In genomic region chr9:15244001-15244441, GRCh38 we compare ENCODE assay signal across 19 cellular contexts.
A peak's percentile ranks its signal among the peaks of the same experiment; 100 is the strongest.
DNase-seq lines count a peak whose midpoint lies in the region; ATAC-seq and TF ChIP-seq lines count a peak whose summit lies in the region.
"Had no signal": no experiment of that assay in that cellular context is flagged by ENCODE, and none has a peak within 500 bp of the region (broad histone marks: within the 10 kb centered on the region; RNA-seq: fewer than 3 reads in every experiment).

No MANE protein-coding gene starts in this region.

- peaks cover 18 to 46% (median 36%) of the 10 kb centered on the region in 3 donors for H3K36me3 Mint-ChIP-seq in naive thymus-derived CD8-positive, alpha-beta T cell
- H3K36me3 Mint-ChIP-seq in progenitor cell of endocrine pancreas (ENCODE audit: insufficient read depth), result no peaks in the 10 kb centered on the region

- CTCF ChIA-PET in SK-N-SH (lab: Yijun Ruan, JAX), result no interaction called here

- no peak overlapping the region for H3K4me3 Mint-ChIP-seq in naive thymus-derived CD8-positive, alpha-beta T cell
- H3K4me3 Mint-ChIP-seq in progenitor cell of endocrine pancreas (ENCODE audit: low read depth), result no peak overlapping the region
- H3K4me3 Mint-ChIP-seq: activated CD8-positive, alpha-beta memory T cell treated with anti-CD3 and anti-CD28 coated beads, Interleukin-2, amount 10 ng/mL, durations not matched to agents 7 days and 5 days; central memory CD8-positive, alpha-beta T cell had no signal

- H3K27me3 ChIP-seq in SK-N-SH (ENCODE audit: insufficient read depth), result no peaks in the 10 kb centered on the region

- peaks cover 0 to 20% (median 6%) of the 10 kb centered on the region in 9 donors for H3K9me3 Mint-ChIP-seq in naive thymus-derived CD8-positive, alpha-beta T cell
- no peaks in the 10 kb centered on the region for H3K9me3 Mint-ChIP-seq in progenitor cell of endocrine pancreas (ENCODE audit: low read depth)

- peaks cover 3 to 5% of the 10 kb centered on the region in 2 experiments; a peak in 2 of 4 replicates for H3K4me1 ChIP-seq in SK-N-SH (ENCODE audit: control insufficient read depth in 1 of 2, insufficient read depth in 2 of 2, low read depth in 1 of 2, low read length in 1 of 2)

- H3K27me3 Mint-ChIP-seq in naive thymus-derived CD8-positive, alpha-beta T cell, result no peaks in the 10 kb centered on the region
- H3K27me3 Mint-ChIP-seq in progenitor cell of endocrine pancreas, result no peaks in the 10 kb centered on the region
- H3K27me3 Mint-ChIP-seq: activated CD8-positive, alpha-beta memory T cell treated with anti-CD3 and anti-CD28 coated beads, Interleukin-2, amount 10 ng/mL, durations not matched to agents 7 days and 5 days; central memory CD8-positive, alpha-beta T cell had no signal

- TF ChIP-seq EP300 in SK-N-SH (IDR thresholded peaks at IDR 0.05; ENCODE audit: borderline replicate concordance in 1 of 2, low read depth in 1 of 2, low read length in 1 of 2), result no peak

- no peaks in the 10 kb centered on the region for H3K9me3 ChIP-seq in SK-N-SH
- H3K9me3 ChIP-seq: mucosa of descending colon had no signal

- H3K27ac Mint-ChIP-seq in naive thymus-derived CD8-positive, alpha-beta T cell, result peak overlapping the region in 7 of 10 donors; percentile 11 to 72 (median 54)
- no peak overlapping the region for H3K27ac Mint-ChIP-seq in progenitor cell of endocrine pancreas
- H3K27ac Mint-ChIP-seq: activated CD8-positive, alpha-beta memory T cell treated with anti-CD3 and anti-CD28 coated beads, Interleukin-2, amount 10 ng/mL, durations not matched to agents 7 days and 5 days had no signal

- peak; percentile 85 for ATAC-seq in SK-N-SH treated with all-trans-retinoic acid at 6 μM for 48 hours
- no peak for ATAC-seq in naive thymus-derived CD8-positive, alpha-beta T cell
- no peak for ATAC-seq in GM21423 (IDR thresholded peaks at IDR 0.05; ENCODE audit: unreplicated experiment)
- ATAC-seq: activated CD8-positive, alpha-beta memory T cell treated with anti-CD3 and anti-CD28 coated beads, Interleukin-2, amount 10 ng/mL, durations not matched to agents 7 days and 5 days; mucosa of descending colon; PC-3 had no signal

- no peaks in the 10 kb centered on the region for H3K79me2 ChIP-seq in SK-N-SH (ENCODE audit: insufficient read depth)

- H4K20me1 ChIP-seq in SK-N-SH (ENCODE audit: insufficient read depth), result no peaks in the 10 kb centered on the region

- H3K4me1 Mint-ChIP-seq in naive thymus-derived CD8-positive, alpha-beta T cell, result peaks cover 15 to 51% (median 50%) of the 10 kb centered on the region in 4 donors
- H3K4me1 Mint-ChIP-seq in progenitor cell of endocrine pancreas (ENCODE audit: low read depth), result no peaks in the 10 kb centered on the region

- H2AFZ ChIP-seq in SK-N-SH (ENCODE audit: low read depth), result no peak overlapping the region

- DNase-seq in SK-N-SH (no peak), epithelial cell of esophagus (ENCODE audit: low read depth) (peak; percentile 36), T1000 (lab: John Stamatoyannopoulos, UW) (no peak), progenitor cell of endocrine pancreas (ENCODE audit: low spot score, unreplicated experiment) (no peak), SW 1271 (lab: John Stamatoyannopoulos, UW) (no peak)
- DNase-seq in naive thymus-derived CD8-positive, alpha-beta T cell, result no peak
- DNase-seq: activated CD8-positive, alpha-beta memory T cell treated with anti-CD3 and anti-CD28 coated beads, Interleukin-2, amount 10 ng/mL, durations not matched to agents 7 days and 5 days; COR-L47; H7; KBM-7; mucosa of descending colon; NCI-H1436 treated with DMSO at 0.1 percent for 48 hours; NCI-H510A; PC-3; stimulated activated CD4-positive, alpha-beta T cell treated with anti-CD3 and anti-CD28 coated beads, Interleukin-2, amount 100 ng/mL, for 24 hours had no signal

- 95% methylated on average over 4 of the region's 4 CpGs for WGBS in SK-N-SH (ENCODE audit: low lambda C conversion rate)

- H3K9me2 ChIP-seq in SK-N-SH, result no peaks in the 10 kb centered on the region

- TF ChIP-seq RAD21 in SK-N-SH (IDR thresholded peaks at IDR 0.05; ENCODE audit: low read length), result no peak

- no peaks in the 10 kb centered on the region for H3F3A ChIP-seq in SK-N-SH (replicated peaks; ENCODE audit: insufficient read depth)

- POLR2A ChIA-PET in SK-N-SH (lab: Yijun Ruan, JAX), result no interaction called here
- POLR2A ChIA-PET in naive thymus-derived CD8-positive, alpha-beta T cell (lab: Charles Lee), result no interaction called here

- H3K27ac ChIP-seq in SK-N-SH (ENCODE audit: low read depth in 2 of 2, low read length in 1 of 2), result peak overlapping the region in 1 of 2 experiments; percentile 25; a peak in 1 of 4 replicates
- H3K27ac ChIP-seq: 22Rv1 had no signal

- no peaks in the 10 kb centered on the region for H3K36me3 ChIP-seq in SK-N-SH (replicated peaks in 1 of 2; ENCODE audit: control insufficient read depth in 1 of 2, insufficient read depth in 2 of 2, low read length in 1 of 2)

- H3K4me2 ChIP-seq in SK-N-SH, result no peak overlapping the region

- TF ChIP-seq CTCF in SK-N-SH (IDR thresholded peaks at IDR 0.05) (no peak), epithelial cell of esophagus (IDR thresholded peaks at IDR 0.05; ENCODE audit: insufficient read depth, low read depth, low read length, missing control alignments) (no peak), progenitor cell of endocrine pancreas (IDR thresholded peaks at IDR 0.05; ENCODE audit: unreplicated experiment) (no peak)

- no peak overlapping the region for H3K9ac ChIP-seq in SK-N-SH

- H3K4me3 ChIP-seq in SK-N-SH (ENCODE audit: low read depth in 2 of 2, low read length in 1 of 2) (no peak overlapping the region), epithelial cell of esophagus (ENCODE audit: low read length) (no peak overlapping the region)
- H3K4me3 ChIP-seq: mucosa of descending colon had no signal

TF ChIP-seq in SK-N-SH treated with all-trans-retinoic acid at 6 μM for 48 hours, 23 proteins besides CTCF, POLR2A, EP300 and RAD21:
- TF ChIP-seq CREB5 (CRISPR knock-in tag; IDR thresholded peaks at IDR 0.05; ENCODE audit: low read depth) (no peak), ISL1 (CRISPR knock-in tag; IDR thresholded peaks at IDR 0.05) (0 out of 2 replicates have a peak, but pooled peaks have one; percentile 9), ZNF565 (CRISPR knock-in tag; conservative IDR thresholded peaks at IDR 0.05; ENCODE audit: low read depth) (no peak), OSR1 (CRISPR knock-in tag; IDR thresholded peaks at IDR 0.05) (no peak)

TF ChIP-seq in SK-N-SH, 30 proteins besides CTCF, POLR2A, EP300 and RAD21 (continues in another document):
- TF ChIP-seq MXI1 (IDR thresholded peaks at IDR 0.05; ENCODE audit: low read depth, low read length), result no peak
- TF ChIP-seq JUND (IDR thresholded peaks at IDR 0.05), result no peak
- no peak for TF ChIP-seq TCF12 (IDR thresholded peaks at IDR 0.05)
- TF ChIP-seq CHD2 (IDR thresholded peaks at IDR 0.05; ENCODE audit: low read length, partially characterized antibody), result no peak
- no peak for TF ChIP-seq YY1 (IDR thresholded peaks at IDR 0.05; ENCODE audit: low read depth)
- no peak for TF ChIP-seq SIN3A (IDR thresholded peaks at IDR 0.05; ENCODE audit: borderline replicate concordance, low read depth, low read length)
- TF ChIP-seq FOXJ3 (CRISPR knock-in tag; IDR thresholded peaks at IDR 0.05), result no peak
- TF ChIP-seq USF2 (IDR thresholded peaks at IDR 0.05; ENCODE audit: borderline replicate concordance, low read depth, low read length), result no peak
- TF ChIP-seq GATA2 (CRISPR knock-in tag; IDR thresholded peaks at IDR 0.05), result no peak
- no peak for TF ChIP-seq RCOR1 (IDR thresholded peaks at IDR 0.05; ENCODE audit: low read length)
- no peak for TF ChIP-seq SMC3 (IDR thresholded peaks at IDR 0.05; ENCODE audit: low read depth, low read length)
- no peak for TF ChIP-seq IRF3 (IDR thresholded peaks at IDR 0.05; ENCODE audit: low read depth, low read length)
- no peak for TF ChIP-seq MAX (IDR thresholded peaks at IDR 0.05; ENCODE audit: low read depth)
- TF ChIP-seq PBX3 (IDR thresholded peaks at IDR 0.05), result no peak
